Comparison of ENCODE assay signal across 17 cellular contexts in genomic region chr6:152952045-152952444, GRCh38. TPM values are rescaled to one million over a fixed set of nuclear protein-coding genes. Genes with fewer than 3 reads are reported as not detected.
DNase-seq lines count a peak whose midpoint lies in the region; ATAC-seq and TF ChIP-seq lines count a peak whose summit lies in the region.
"Had no signal": no experiment of that assay in that cellular context is flagged by ENCODE, and none has a peak within 500 bp of the region (broad histone marks: within the 10 kb centered on the region; RNA-seq: fewer than 3 reads in every experiment).

No MANE protein-coding gene starts in this region.

- in situ Hi-C loops in KBM-7 (cut with MboI; ENCODE audit: low pct_unique_long_range_greater_than_20kb, low sequenced_read_pairs) = no loop called here

- H3K27ac ChIP-seq in HCT116 (ENCODE audit: low read depth, low read length) = no peak overlapping the region
- H3K27ac ChIP-seq: adrenal gland, dorsolateral prefrontal cortex, prostate gland, tibial nerve had no signal

- no peak for TF ChIP-seq RAD21 in HCT116 (IDR thresholded peaks at IDR 0.05; ENCODE audit: low read depth)

- POLR2A ChIA-PET in HCT116 (lab: Charles Lee) = no interaction called here

- no TSS peak for BruUV-seq in HCT116 (replicated peaks; lab: Mats Ljungman, UMichigan)

- H3K79me2 ChIP-seq in HCT116 (ENCODE audit: insufficient read depth, low read length) = no peaks in the 10 kb centered on the region

- DNase-seq in A172 (ENCODE audit: low spot score) = peak; percentile 75
- DNase-seq in HCT116 (ENCODE audit: low read depth, low spot score) = no peak
- DNase-seq in SW480 (ENCODE audit: low spot score) = peak; percentile 57
- peak; percentile 55 to 71 for DNase-seq in foreskin fibroblast
- DNase-seq in KBM-7 = no peak
- no peak for DNase-seq in superior temporal gyrus (ENCODE audit: extremely low spot score)
- DNase-seq in DMS79 treated with DMSO at 0.1 percent for 48 hours (lab: John Stamatoyannopoulos, UW) = no peak
- DNase-seq: activated CD8-positive, alpha-beta memory T cell treated with anti-CD3 and anti-CD28 coated beads, Interleukin-2, amount 50 U/mL, for 4 hours; adrenal gland; Calu3; dorsolateral prefrontal cortex; kidney; NCI-H146; NCI-H748 treated with DMSO at 0.1 percent for 48 hours had no signal

- no peak overlapping the region for H2AFZ ChIP-seq in HCT116 (ENCODE audit: low read depth, low read length, poor library complexity, severe bottlenecking)

- no peaks in the 10 kb centered on the region for H3K9me3 ChIP-seq in HCT116 (ENCODE audit: control insufficient read depth in 1 of 2, insufficient read depth in 1 of 2, low read depth in 1 of 2, low read length in 2 of 2)
- H3K9me3 ChIP-seq: adrenal gland, prostate gland had no signal

- peak; percentile 63; the same call in 1 of the 2 replicates for ATAC-seq in HCT116
- no peak for ATAC-seq in GM21723 (IDR thresholded peaks at IDR 0.05; ENCODE audit: unreplicated experiment)

- no peaks in the 10 kb centered on the region for H3K36me3 ChIP-seq in HCT116 (ENCODE audit: control insufficient read depth in 1 of 2, insufficient read depth in 2 of 2, low read length in 2 of 2)
- H3K36me3 ChIP-seq: adrenal gland, prostate gland, tibial nerve had no signal

- no peaks in the 10 kb centered on the region for H3K9me2 ChIP-seq in HCT116 (ENCODE audit: insufficient read depth)

- H3K9ac ChIP-seq in HCT116 (ENCODE audit: low read length) = no peak overlapping the region

- H4K20me1 ChIP-seq in HCT116 (ENCODE audit: insufficient read depth) = no peaks in the 10 kb centered on the region

- peak overlapping the region; percentile 50 for H3K4me2 ChIP-seq in HCT116 (ENCODE audit: low read length)

- CTCF ChIA-PET in HCT116 (lab: Charles Lee) = no interaction called here

- intact Hi-C loops in HCT116 (cut with micrococcal nuclease) = no loop called here

- TF ChIP-seq CTCF in HCT116 (IDR thresholded peaks at IDR 0.05 in 2 of 3, conservative IDR thresholded peaks at IDR 0.05 in 1 of 3; ENCODE audit: borderline replicate concordance in 1 of 3, insufficient read depth in 1 of 3, low read depth in 2 of 3, low read length in 2 of 3) (no peak), foreskin fibroblast (IDR thresholded peaks at IDR 0.05; ENCODE audit: low read depth, low read length) (no peak)

- RAD21 ChIA-PET in HCT116 (lab: Charles Lee; ENCODE audit: low non-redundant PET in 1 of 2, low total read pairs in 2 of 2, uncharacterized antibody in 2 of 2, unreplicated experiment in 2 of 2) = no interaction called here

- H3K4me1 ChIP-seq in HCT116 (ENCODE audit: control insufficient read depth in 1 of 2, insufficient read depth in 2 of 2, low read length in 2 of 2) = peaks cover 0 to 13% of the 10 kb centered on the region in 2 experiments; a peak in 2 of 4 replicates
- H3K4me1 ChIP-seq: adrenal gland, prostate gland had no signal

- TF ChIP-seq POLR2A in HCT116 (IDR thresholded peaks at IDR 0.05; ENCODE audit: borderline replicate concordance, extremely low read depth, insufficient read depth, insufficient read length) = no peak

- peaks cover 9% of the 10 kb centered on the region; the same call in 1 of the 2 replicates for H3K27me3 ChIP-seq in HCT116 (ENCODE audit: insufficient read depth, low read length)
- H3K27me3 ChIP-seq: tibial nerve had no signal

- H3K4me3 ChIP-seq in HCT116 (replicated peaks in 1 of 2; ENCODE audit: low read depth in 1 of 2, low read length in 2 of 2) (no peak overlapping the region), foreskin fibroblast (ENCODE audit: low read depth in 1 of 2, low read length in 2 of 2) (no peak overlapping the region)
- H3K4me3 ChIP-seq: adrenal gland, dorsolateral prefrontal cortex, prostate gland, tibial nerve had no signal

TF ChIP-seq in HCT116, 20 proteins besides CTCF, POLR2A, EP300 and RAD21:
- TF ChIP-seq FOSL1 (IDR thresholded peaks at IDR 0.05; ENCODE audit: low read depth) = peak; percentile 36
- no peak for TF ChIP-seq MAX (IDR thresholded peaks at IDR 0.05)
- TF ChIP-seq JUND (IDR thresholded peaks at IDR 0.05) = peak; percentile 29; the same call in 1 of the 2 replicates
- TF ChIP-seq REST (IDR thresholded peaks at IDR 0.05; ENCODE audit: low read depth) = no peak
- TF ChIP-seq SP1 (IDR thresholded peaks at IDR 0.05; ENCODE audit: low read depth) = no peak

RNA-seq across cellular contexts. Expression of gene FBXO5, which starts 30.8 kb away (rescaled TPM):
- 48.1 and 63.8 TPM in 2 replicates for total RNA-seq in A172 (2014; rRNA removed; shearing (Covaris generic))
- 38.9 TPM for total RNA-seq in HCT116 (2021; ENCODE audit: unreplicated experiment)
- 7.2 and 16.2 TPM in 2 replicates for polyA plus RNA-seq in HCT116 (2012)

RNA-seq across cellular contexts. Expression of gene MTRF1L, which starts 50.5 kb away (rescaled TPM):
- 22.8 and 30.2 TPM in 2 replicates for total RNA-seq in A172 (2014; rRNA removed; shearing (Covaris generic))
- 26.2 TPM for total RNA-seq in HCT116 (2021; ENCODE audit: unreplicated experiment)
- 7.7 and 15.9 TPM in 2 replicates for polyA plus RNA-seq in HCT116 (2012)

Comparison
In these comparisons a context has a peak if more than half of its experiments do, and no peak if none do; other contexts are left out.
1. DNase-seq: peak in A172 (single experiment), SW480 (single experiment) and foreskin fibroblast (2 of 2); none in HCT116 (single experiment), KBM-7 (single experiment), superior temporal gyrus (single experiment) and DMS79 treated with DMSO at 0.1 percent for 48 hours (single experiment).